Comparison of ENCODE assay signal across 7 cellular contexts in genomic region chr7:42691030-42691639, GRCh38.
A peak's percentile ranks its signal among the peaks of the same experiment; 100 is the strongest.
DNase-seq lines count a peak whose midpoint lies in the region; ATAC-seq, FAIRE-seq and TF ChIP-seq lines count a peak whose summit lies in the region.

No MANE protein-coding gene starts in this region.

- no peaks in the 10 kb centered on the region for H3K4me1 Mint-ChIP-seq in CD8-positive, alpha-beta T cell (ENCODE audit: low read depth)

- TF ChIP-seq CTCF in PC-9 (conservative IDR thresholded peaks at IDR 0.05) (peak; percentile 56), fibroblast of pulmonary artery (IDR thresholded peaks at IDR 0.05; ENCODE audit: low read length, missing control alignments) (peak; percentile 86), prostate gland (IDR thresholded peaks at IDR 0.05) (peak in 3 of 4 experiments; percentile 32 to 62 (median 55))
- TF ChIP-seq CTCF in CD8-positive, alpha-beta T cell (IDR thresholded peaks at IDR 0.05): no peak

- H3K79me2 ChIP-seq in PC-9 (ENCODE audit: low read depth): no peaks in the 10 kb centered on the region

- no peak overlapping the region for H3K27ac ChIP-seq in PC-9
- H3K27ac ChIP-seq in prostate gland: no peak overlapping the region
- no peak overlapping the region for H3K27ac ChIP-seq in CD8-positive, alpha-beta T cell (ENCODE audit: low read depth, low read length)

- no TSS peak for BruUV-seq in PC-9 (replicated peaks; lab: Mats Ljungman, UMichigan)

- no peak overlapping the region for H3K4me3 Mint-ChIP-seq in CD8-positive, alpha-beta T cell

- H3K4me3 ChIP-seq in PC-9 (no peak overlapping the region), fibroblast of pulmonary artery (replicated peaks; ENCODE audit: low read depth, low read length) (no peak overlapping the region), prostate gland (no peak overlapping the region)
- H3K4me3 ChIP-seq in CD8-positive, alpha-beta T cell (ENCODE audit: low read depth, low read length): no peak overlapping the region

- ATAC-seq in GM21390 (IDR thresholded peaks at IDR 0.05; ENCODE audit: unreplicated experiment): no peak
- no peak for ATAC-seq in HG03342 (IDR thresholded peaks at IDR 0.05; ENCODE audit: unreplicated experiment)
- no peak for ATAC-seq in CD8-positive, alpha-beta T cell

- H3K36me3 ChIP-seq in PC-9 (ENCODE audit: low read depth) (no peaks in the 10 kb centered on the region), prostate gland (no peaks in the 10 kb centered on the region)
- no peaks in the 10 kb centered on the region for H3K36me3 ChIP-seq in CD8-positive, alpha-beta T cell (ENCODE audit: insufficient read depth, low read length)

- no peaks in the 10 kb centered on the region for H3K9me3 Mint-ChIP-seq in CD8-positive, alpha-beta T cell

- H3K27me3 ChIP-seq in PC-9 (ENCODE audit: insufficient read depth, low read depth) (peaks cover 58% of the 10 kb centered on the region), prostate gland (replicated peaks; ENCODE audit: insufficient read depth) (no peaks in the 10 kb centered on the region)
- peaks cover 5% of the 10 kb centered on the region for H3K27me3 ChIP-seq in CD8-positive, alpha-beta T cell (ENCODE audit: insufficient read depth, low read length)

- no peak for TF ChIP-seq POLR2A in H54 (IDR thresholded peaks at IDR 0.05; ENCODE audit: low read depth, low read length)
- no peak for TF ChIP-seq POLR2A in prostate gland (IDR thresholded peaks at IDR 0.05)

- no peak overlapping the region for H3K27ac Mint-ChIP-seq in CD8-positive, alpha-beta T cell

- H3F3A ChIP-seq in PC-9 (ENCODE audit: insufficient read depth, low read depth): no peaks in the 10 kb centered on the region

- no peaks in the 10 kb centered on the region for H3K9me3 ChIP-seq in PC-9 (ENCODE audit: insufficient read depth, low read depth)
- no peaks in the 10 kb centered on the region for H3K9me3 ChIP-seq in prostate gland
- no peaks in the 10 kb centered on the region for H3K9me3 ChIP-seq in CD8-positive, alpha-beta T cell (ENCODE audit: low read length)

- no peaks in the 10 kb centered on the region for H3K27me3 Mint-ChIP-seq in CD8-positive, alpha-beta T cell (ENCODE audit: low read depth)

- CTCF ChIA-PET in PC-9 (lab: Charles Lee): interaction anchor here (0.6 kb wide), 1 partner anchor 994 kb away, joined by 7 read pairs; no protein-coding TSS in a partner anchor
- CTCF ChIA-PET in CD8-positive, alpha-beta T cell (lab: Charles Lee): interaction anchor here (0.9 kb wide), 1 partner anchor 11 kb away, joined by 4 read pairs; no protein-coding TSS in a partner anchor

- peak; percentile 23 for DNase-seq in H54 (ENCODE audit: insufficient read length, low spot score)
- DNase-seq in PC-9: peak in 1 of 2 experiments; percentile 7
- DNase-seq in fibroblast of pulmonary artery (ENCODE audit: low read depth): peak; percentile 84
- DNase-seq in prostate gland (ENCODE audit: low spot score): peak; percentile 21
- DNase-seq in CD8-positive, alpha-beta T cell: no peak

- no peaks in the 10 kb centered on the region for H3K36me3 Mint-ChIP-seq in CD8-positive, alpha-beta T cell

- H3K4me1 ChIP-seq in PC-9 (replicated peaks; ENCODE audit: insufficient read depth): no peaks in the 10 kb centered on the region
- H3K4me1 ChIP-seq in prostate gland (replicated peaks): no peaks in the 10 kb centered on the region
- H3K4me1 ChIP-seq in CD8-positive, alpha-beta T cell (ENCODE audit: insufficient read depth, low read length): no peaks in the 10 kb centered on the region

- no peaks in the 10 kb centered on the region for H4K20me1 ChIP-seq in PC-9 (ENCODE audit: insufficient read depth)

- no peaks in the 10 kb centered on the region for H3K9me2 ChIP-seq in PC-9 (ENCODE audit: insufficient read depth)

- H3K4me2 ChIP-seq in PC-9: no peak overlapping the region

- no peak overlapping the region for H2AFZ ChIP-seq in PC-9

- POLR2A ChIA-PET in PC-9 (lab: Charles Lee; ENCODE audit: unreplicated experiment): no interaction called here
- POLR2A ChIA-PET in CD8-positive, alpha-beta T cell (lab: Charles Lee): no interaction called here

- 48% methylated on average over 8 of the region's 8 CpGs for WGBS in prostate gland

- peak; percentile 36 for FAIRE-seq in H54 (lab: Jason Lieb, UNC)

- intact Hi-C loops in PC-9 (cut with micrococcal nuclease; ENCODE audit: unreplicated experiment) (loop anchor here (1.0 kb wide), 1 partner anchor 748 kb away; no protein-coding TSS in a partner anchor), prostate gland (cut with DNase I) (loop anchor here (2.0 to 10.0 kb wide), 3 partner anchors 456 to 744 kb away; partner anchors contain the start of gene GLI3)
- intact Hi-C loops in CD8-positive, alpha-beta T cell (cut with DNase I, micrococcal nuclease): no loop called here

Comparison
In these comparisons a context has a peak if more than half of its experiments do, and no peak if none do; other contexts are left out.
1. DNase-seq: peak in H54 (single experiment), fibroblast of pulmonary artery (single experiment) and prostate gland (single experiment); none in CD8-positive, alpha-beta T cell (0 of 7).
2. intact Hi-C loops: an anchor here in PC-9 (1.0 kb wide) and prostate gland (2.0 to 10.0 kb wide); none called in CD8-positive, alpha-beta T cell.